In genomic region chr6:157405986-157406385, GRCh38 we compare ENCODE assay signal across 21 cellular contexts. TPM values are rescaled to one million over a fixed set of nuclear protein-coding genes. Genes with fewer than 3 reads are reported as not detected.
DNase-seq lines count a peak whose midpoint lies in the region; ATAC-seq and TF ChIP-seq lines count a peak whose summit lies in the region.
"Had no signal": no experiment of that assay in that cellular context is flagged by ENCODE, and none has a peak within 500 bp of the region (broad histone marks: within the 10 kb centered on the region; RNA-seq: fewer than 3 reads in every experiment).

No MANE protein-coding gene starts in this region.

- no peaks in the 10 kb centered on the region for H4K20me1 ChIP-seq in osteoblast (ENCODE audit: insufficient read depth, low read length)

- no peaks in the 10 kb centered on the region for H3K9me3 ChIP-seq in osteoblast (ENCODE audit: low read depth, low read length)
- H3K9me3 ChIP-seq in CD8-positive, alpha-beta T cell (ENCODE audit: low read length), result no peaks in the 10 kb centered on the region
- H3K9me3 ChIP-seq: heart left ventricle had no signal

- no peaks in the 10 kb centered on the region for H3K36me3 Mint-ChIP-seq in CD8-positive, alpha-beta T cell
- no peaks in the 10 kb centered on the region for H3K36me3 Mint-ChIP-seq in natural killer cell treated with Interleukin-12 subunit alpha and Interleukin-12 subunit beta and Interleukin-15 and Interleukin-18, amount 100 ng/mL, for 72 hours

- DNase-seq in HPDE6-E6E7 (ENCODE audit: extremely low spot score) (peak; percentile 89), amniotic epithelial cell (ENCODE audit: low read depth) (peak; percentile 75), fibroblast of villous mesenchyme (ENCODE audit: low read depth) (peak; percentile 18), osteoblast (ENCODE audit: insufficient read length, low spot score, missing footprints) (peak; percentile 49), T-helper 2 cell (no peak), posterior cingulate gyrus (no peak)
- DNase-seq in CD8-positive, alpha-beta T cell, result no peak
- no peak for DNase-seq in natural killer cell treated with Interleukin-12 subunit alpha and Interleukin-12 subunit beta and Interleukin-15 and Interleukin-18, amount 100 ng/mL, for 72 hours (ENCODE audit: low spot score)
- DNase-seq: activated CD8-positive, alpha-beta T cell treated with anti-CD3 and anti-CD28 coated beads, Interleukin-2, amount 10 ng/mL, durations not matched to agents 7 days and 5 days; activated naive CD8-positive, alpha-beta T cell treated with anti-CD3 and anti-CD28 coated beads for 36 hours; activated T-cell treated with anti-CD3 and anti-CD28 coated beads, Interleukin-2, amount 50 U/mL, for 72 hours; C1 segment of cervical spinal cord; DMS53; erythroblast; heart left ventricle; KG1; NCI-H1105; NCI-H2171; RPMI8226; stimulated activated naive CD8-positive, alpha-beta T cell treated with anti-CD3 and anti-CD28 coated beads, Interleukin-15, Interleukin-2, amounts not matched to agents 100 U/mL and 50 U/mL, for 24 hours had no signal

- H3K4me3 ChIP-seq in fibroblast of villous mesenchyme (ENCODE audit: low read depth, low read length) (no peak overlapping the region), osteoblast (ENCODE audit: insufficient read depth, low read length) (no peak overlapping the region)
- H3K4me3 ChIP-seq in CD8-positive, alpha-beta T cell (ENCODE audit: low read depth, low read length), result no peak overlapping the region
- H3K4me3 ChIP-seq: heart left ventricle had no signal

- intact Hi-C loops in posterior cingulate gyrus (cut with DNase I), result no loop called here
- intact Hi-C loops in CD8-positive, alpha-beta T cell (cut with DNase I, micrococcal nuclease), result no loop called here

- H3K4me2 ChIP-seq in osteoblast (ENCODE audit: insufficient read depth, low read length), result no peak overlapping the region

- no peak overlapping the region for H3K27ac Mint-ChIP-seq in CD8-positive, alpha-beta T cell
- no peak overlapping the region for H3K27ac Mint-ChIP-seq in natural killer cell treated with Interleukin-12 subunit alpha and Interleukin-12 subunit beta and Interleukin-15 and Interleukin-18, amount 100 ng/mL, for 72 hours
- H3K27ac Mint-ChIP-seq: activated CD8-positive, alpha-beta T cell treated with anti-CD3 and anti-CD28 coated beads, Interleukin-2, amount 10 ng/mL, durations not matched to agents 7 days and 5 days; activated naive CD8-positive, alpha-beta T cell treated with anti-CD3 and anti-CD28 coated beads for 36 hours; activated T-cell treated with anti-CD3 and anti-CD28 coated beads, Interleukin-2, amount 50 U/mL, for 72 hours had no signal

- ATAC-seq in CD8-positive, alpha-beta T cell, result no peak
- ATAC-seq in natural killer cell treated with Interleukin-12 subunit alpha and Interleukin-12 subunit beta and Interleukin-15 and Interleukin-18, amount 100 ng/mL, for 72 hours, result no peak
- ATAC-seq: activated CD8-positive, alpha-beta T cell treated with anti-CD3 and anti-CD28 coated beads, Interleukin-2, amount 10 ng/mL, durations not matched to agents 7 days and 5 days; activated T-cell treated with anti-CD3 and anti-CD28 coated beads, Interleukin-2, amount 50 U/mL, for 72 hours; stimulated activated naive CD8-positive, alpha-beta T cell treated with anti-CD3 and anti-CD28 coated beads, Interleukin-15, Interleukin-2, amounts not matched to agents 100 U/mL and 50 U/mL, for 24 hours had no signal

- no peaks in the 10 kb centered on the region for H3K27me3 Mint-ChIP-seq in CD8-positive, alpha-beta T cell (ENCODE audit: low read depth)
- H3K27me3 Mint-ChIP-seq in natural killer cell treated with Interleukin-12 subunit alpha and Interleukin-12 subunit beta and Interleukin-15 and Interleukin-18, amount 100 ng/mL, for 72 hours, result no peaks in the 10 kb centered on the region
- H3K27me3 Mint-ChIP-seq: activated naive CD8-positive, alpha-beta T cell treated with anti-CD3 and anti-CD28 coated beads for 36 hours had no signal

- no peaks in the 10 kb centered on the region for H3K79me2 ChIP-seq in osteoblast (ENCODE audit: insufficient read depth, low read length)

- H3K27ac ChIP-seq in osteoblast (ENCODE audit: low read depth, low read length), result no peak overlapping the region
- H3K27ac ChIP-seq in CD8-positive, alpha-beta T cell (ENCODE audit: low read depth, low read length), result no peak overlapping the region
- H3K27ac ChIP-seq: heart left ventricle, VCaP had no signal

- no peaks in the 10 kb centered on the region for H3K27me3 ChIP-seq in osteoblast (ENCODE audit: insufficient read depth, low read length)
- H3K27me3 ChIP-seq in CD8-positive, alpha-beta T cell (ENCODE audit: insufficient read depth, low read length), result no peaks in the 10 kb centered on the region
- H3K27me3 ChIP-seq: heart left ventricle had no signal

- no peak overlapping the region for H2AFZ ChIP-seq in osteoblast (ENCODE audit: low read length)

- no peaks in the 10 kb centered on the region for H3K9me3 Mint-ChIP-seq in CD8-positive, alpha-beta T cell
- H3K9me3 Mint-ChIP-seq in natural killer cell treated with Interleukin-12 subunit alpha and Interleukin-12 subunit beta and Interleukin-15 and Interleukin-18, amount 100 ng/mL, for 72 hours, result no peaks in the 10 kb centered on the region
- H3K9me3 Mint-ChIP-seq: activated naive CD8-positive, alpha-beta T cell treated with anti-CD3 and anti-CD28 coated beads for 36 hours; activated T-cell treated with anti-CD3 and anti-CD28 coated beads, Interleukin-2, amount 50 U/mL, for 72 hours had no signal

- POLR2A ChIA-PET in CD8-positive, alpha-beta T cell (lab: Charles Lee), result no interaction called here

- TF ChIP-seq CTCF in fibroblast of villous mesenchyme (IDR thresholded peaks at IDR 0.05; ENCODE audit: insufficient read depth, low read depth, low read length) (no peak), osteoblast (IDR thresholded peaks at IDR 0.05; ENCODE audit: extremely low read depth, low read depth, low read length) (no peak)
- no peak for TF ChIP-seq CTCF in CD8-positive, alpha-beta T cell (IDR thresholded peaks at IDR 0.05)

- no peak overlapping the region for H3K4me3 Mint-ChIP-seq in CD8-positive, alpha-beta T cell
- no peak overlapping the region for H3K4me3 Mint-ChIP-seq in natural killer cell treated with Interleukin-12 subunit alpha and Interleukin-12 subunit beta and Interleukin-15 and Interleukin-18, amount 100 ng/mL, for 72 hours
- H3K4me3 Mint-ChIP-seq: activated CD8-positive, alpha-beta T cell treated with anti-CD3 and anti-CD28 coated beads, Interleukin-2, amount 10 ng/mL, durations not matched to agents 7 days and 5 days; activated naive CD8-positive, alpha-beta T cell treated with anti-CD3 and anti-CD28 coated beads for 36 hours; activated T-cell treated with anti-CD3 and anti-CD28 coated beads, Interleukin-2, amount 50 U/mL, for 72 hours had no signal

- H3K4me1 ChIP-seq in osteoblast (ENCODE audit: insufficient read depth, low read length), result no peaks in the 10 kb centered on the region
- no peaks in the 10 kb centered on the region for H3K4me1 ChIP-seq in CD8-positive, alpha-beta T cell (ENCODE audit: insufficient read depth, low read length)

- no peaks in the 10 kb centered on the region for H3K4me1 Mint-ChIP-seq in CD8-positive, alpha-beta T cell (ENCODE audit: low read depth)
- H3K4me1 Mint-ChIP-seq in natural killer cell treated with Interleukin-12 subunit alpha and Interleukin-12 subunit beta and Interleukin-15 and Interleukin-18, amount 100 ng/mL, for 72 hours (ENCODE audit: low read depth in 2 of 2), result peaks cover 0 to 4% of the 10 kb centered on the region in 2 donors
- H3K4me1 Mint-ChIP-seq: activated naive CD8-positive, alpha-beta T cell treated with anti-CD3 and anti-CD28 coated beads for 36 hours had no signal

- no peaks in the 10 kb centered on the region for H3K36me3 ChIP-seq in osteoblast (ENCODE audit: insufficient read depth, low read length)
- H3K36me3 ChIP-seq in CD8-positive, alpha-beta T cell (ENCODE audit: insufficient read depth, low read length), result no peaks in the 10 kb centered on the region
- H3K36me3 ChIP-seq: heart left ventricle had no signal

- CTCF ChIA-PET in CD8-positive, alpha-beta T cell (lab: Charles Lee), result no interaction called here

RNA-seq across cellular contexts. Expression of gene ZDHHC14, which starts 25.0 kb away (rescaled TPM):
- total RNA-seq in fibroblast of villous mesenchyme, result 2.6 and 4.3 TPM in 2 replicates
- total RNA-seq in osteoblast, result 1.4 and 1.8 TPM in 2 replicates
- 1 to 10 TPM; 2.3 to 2.6 TPM for total RNA-seq in CD8-positive, alpha-beta T cell
- 10 to 100 TPM in 1 of 2 donors, 1 to 10 TPM in 1; 6.9 to 10.9 TPM for total RNA-seq in natural killer cell treated with Interleukin-12 subunit alpha and Interleukin-12 subunit beta and Interleukin-15 and Interleukin-18, amount 100 ng/mL, for 72 hours

Comparison
In these comparisons a context has a peak if more than half of its experiments do, and no peak if none do; other contexts are left out.
1. DNase-seq: peak in HPDE6-E6E7 (single experiment), amniotic epithelial cell (single experiment), fibroblast of villous mesenchyme (single experiment) and osteoblast (single experiment); none in T-helper 2 cell (0 of 5), posterior cingulate gyrus (0 of 10), CD8-positive, alpha-beta T cell (0 of 7) and natural killer cell treated with Interleukin-12 subunit alpha and Interleukin-12 subunit beta and Interleukin-15 and Interleukin-18, amount 100 ng/mL, for 72 hours (single experiment).